Comparison of ENCODE assay signal across 1 cellular context in the genomic region with DNA sequence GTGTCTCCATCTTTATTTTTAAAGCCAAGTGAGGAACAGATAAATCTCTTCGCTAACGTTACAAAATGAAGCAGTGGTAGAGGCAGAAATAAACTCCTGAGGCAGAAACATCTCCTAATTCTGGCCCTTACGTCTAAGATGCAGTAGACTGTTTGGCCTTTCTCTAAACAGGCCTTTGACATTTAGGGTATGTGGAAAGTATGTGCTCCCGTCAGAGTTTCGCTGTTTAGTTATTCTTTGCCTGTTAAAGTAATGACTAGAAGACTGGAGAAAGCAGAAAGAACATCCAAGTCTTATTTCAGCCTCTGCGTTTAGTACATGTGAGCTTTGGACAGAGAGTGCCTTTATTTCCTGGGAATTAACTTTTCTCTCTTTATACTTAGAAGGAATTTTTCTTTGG.
TF ChIP-seq lines count a peak whose summit lies in the region.

No MANE protein-coding gene starts in this region.

TF ChIP-seq in GM23338, 12 proteins besides CTCF, POLR2A, EP300 and RAD21:
- TF ChIP-seq STAT1 (IDR thresholded peaks at IDR 0.05; ENCODE audit: unreplicated experiment) (no peak), EZH2phosphoT487 (IDR thresholded peaks at IDR 0.05; ENCODE audit: unreplicated experiment) (no peak), EZH2 (IDR thresholded peaks at IDR 0.05; ENCODE audit: low read depth, unreplicated experiment) (no peak), ZNF331 (CRISPR knock-in tag; IDR thresholded peaks at IDR 0.05; ENCODE audit: low read depth) (no peak), ETS1 (IDR thresholded peaks at IDR 0.05) (no peak), JUNB (IDR thresholded peaks at IDR 0.05; ENCODE audit: unreplicated experiment) (no peak), CREB1 (CRISPR knock-in tag; IDR thresholded peaks at IDR 0.05; ENCODE audit: low read depth) (no peak), ZNF114 (CRISPR knock-in tag; IDR thresholded peaks at IDR 0.05) (no peak), POLR2AphosphoS5 (IDR thresholded peaks at IDR 0.05; ENCODE audit: low read depth) (no peak)
- TF ChIP-seq, protein P1, sequence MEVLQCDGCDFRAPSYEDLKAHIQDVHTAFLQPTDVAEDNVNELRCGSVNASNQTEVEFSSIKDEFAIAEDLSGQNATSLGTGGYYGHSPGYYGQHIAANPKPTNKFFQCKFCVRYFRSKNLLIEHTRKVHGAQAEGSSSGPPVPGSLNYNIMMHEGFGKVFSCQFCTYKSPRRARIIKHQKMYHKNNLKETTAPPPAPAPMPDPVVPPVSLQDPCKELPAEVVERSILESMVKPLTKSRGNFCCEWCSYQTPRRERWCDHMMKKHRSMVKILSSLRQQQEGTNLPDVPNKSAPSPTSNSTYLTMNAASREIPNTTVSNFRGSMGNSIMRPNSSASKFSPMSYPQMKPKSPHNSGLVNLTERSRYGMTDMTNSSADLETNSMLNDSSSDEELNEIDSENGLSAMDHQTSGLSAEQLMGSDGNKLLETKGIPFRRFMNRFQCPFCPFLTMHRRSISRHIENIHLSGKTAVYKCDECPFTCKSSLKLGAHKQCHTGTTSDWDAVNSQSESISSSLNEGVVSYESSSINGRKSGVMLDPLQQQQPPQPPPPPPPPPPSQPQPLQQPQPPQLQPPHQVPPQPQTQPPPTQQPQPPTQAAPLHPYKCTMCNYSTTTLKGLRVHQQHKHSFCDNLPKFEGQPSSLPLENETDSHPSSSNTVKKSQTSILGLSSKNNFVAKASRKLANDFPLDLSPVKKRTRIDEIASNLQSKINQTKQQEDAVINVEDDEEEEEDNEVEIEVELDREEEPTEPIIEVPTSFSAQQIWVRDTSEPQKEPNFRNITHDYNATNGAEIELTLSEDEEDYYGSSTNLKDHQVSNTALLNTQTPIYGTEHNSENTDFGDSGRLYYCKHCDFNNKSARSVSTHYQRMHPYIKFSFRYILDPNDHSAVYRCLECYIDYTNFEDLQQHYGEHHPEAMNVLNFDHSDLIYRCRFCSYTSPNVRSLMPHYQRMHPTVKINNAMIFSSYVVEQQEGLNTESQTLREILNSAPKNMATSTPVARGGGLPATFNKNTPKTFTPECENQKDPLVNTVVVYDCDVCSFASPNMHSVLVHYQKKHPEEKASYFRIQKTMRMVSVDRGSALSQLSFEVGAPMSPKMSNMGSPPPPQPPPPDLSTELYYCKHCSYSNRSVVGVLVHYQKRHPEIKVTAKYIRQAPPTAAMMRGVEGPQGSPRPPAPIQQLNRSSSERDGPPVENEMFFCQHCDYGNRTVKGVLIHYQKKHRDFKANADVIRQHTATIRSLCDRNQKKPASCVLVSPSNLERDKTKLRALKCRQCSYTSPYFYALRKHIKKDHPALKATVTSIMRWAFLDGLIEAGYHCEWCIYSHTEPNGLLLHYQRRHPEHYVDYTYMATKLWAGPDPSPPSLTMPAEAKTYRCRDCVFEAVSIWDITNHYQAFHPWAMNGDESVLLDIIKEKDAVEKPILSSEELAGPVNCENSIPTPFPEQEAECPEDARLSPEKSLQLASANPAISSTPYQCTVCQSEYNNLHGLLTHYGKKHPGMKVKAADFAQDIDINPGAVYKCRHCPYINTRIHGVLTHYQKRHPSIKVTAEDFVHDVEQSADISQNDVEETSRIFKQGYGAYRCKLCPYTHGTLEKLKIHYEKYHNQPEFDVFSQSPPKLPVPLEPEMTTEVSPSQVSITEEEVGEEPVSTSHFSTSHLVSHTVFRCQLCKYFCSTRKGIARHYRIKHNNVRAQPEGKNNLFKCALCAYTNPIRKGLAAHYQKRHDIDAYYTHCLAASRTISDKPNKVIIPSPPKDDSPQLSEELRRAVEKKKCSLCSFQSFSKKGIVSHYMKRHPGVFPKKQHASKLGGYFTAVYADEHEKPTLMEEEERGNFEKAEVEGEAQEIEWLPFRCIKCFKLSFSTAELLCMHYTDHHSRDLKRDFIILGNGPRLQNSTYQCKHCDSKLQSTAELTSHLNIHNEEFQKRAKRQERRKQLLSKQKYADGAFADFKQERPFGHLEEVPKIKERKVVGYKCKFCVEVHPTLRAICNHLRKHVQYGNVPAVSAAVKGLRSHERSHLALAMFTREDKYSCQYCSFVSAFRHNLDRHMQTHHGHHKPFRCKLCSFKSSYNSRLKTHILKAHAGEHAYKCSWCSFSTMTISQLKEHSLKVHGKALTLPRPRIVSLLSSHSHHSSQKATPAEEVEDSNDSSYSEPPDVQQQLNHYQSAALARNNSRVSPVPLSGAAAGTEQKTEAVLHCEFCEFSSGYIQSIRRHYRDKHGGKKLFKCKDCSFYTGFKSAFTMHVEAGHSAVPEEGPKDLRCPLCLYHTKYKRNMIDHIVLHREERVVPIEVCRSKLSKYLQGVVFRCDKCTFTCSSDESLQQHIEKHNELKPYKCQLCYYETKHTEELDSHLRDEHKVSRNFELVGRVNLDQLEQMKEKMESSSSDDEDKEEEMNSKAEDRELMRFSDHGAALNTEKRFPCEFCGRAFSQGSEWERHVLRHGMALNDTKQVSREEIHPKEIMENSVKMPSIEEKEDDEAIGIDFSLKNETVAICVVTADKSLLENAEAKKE (CRISPR knock-in tag; IDR thresholded peaks at IDR 0.05), result no peak
- TF ChIP-seq, protein P2, sequence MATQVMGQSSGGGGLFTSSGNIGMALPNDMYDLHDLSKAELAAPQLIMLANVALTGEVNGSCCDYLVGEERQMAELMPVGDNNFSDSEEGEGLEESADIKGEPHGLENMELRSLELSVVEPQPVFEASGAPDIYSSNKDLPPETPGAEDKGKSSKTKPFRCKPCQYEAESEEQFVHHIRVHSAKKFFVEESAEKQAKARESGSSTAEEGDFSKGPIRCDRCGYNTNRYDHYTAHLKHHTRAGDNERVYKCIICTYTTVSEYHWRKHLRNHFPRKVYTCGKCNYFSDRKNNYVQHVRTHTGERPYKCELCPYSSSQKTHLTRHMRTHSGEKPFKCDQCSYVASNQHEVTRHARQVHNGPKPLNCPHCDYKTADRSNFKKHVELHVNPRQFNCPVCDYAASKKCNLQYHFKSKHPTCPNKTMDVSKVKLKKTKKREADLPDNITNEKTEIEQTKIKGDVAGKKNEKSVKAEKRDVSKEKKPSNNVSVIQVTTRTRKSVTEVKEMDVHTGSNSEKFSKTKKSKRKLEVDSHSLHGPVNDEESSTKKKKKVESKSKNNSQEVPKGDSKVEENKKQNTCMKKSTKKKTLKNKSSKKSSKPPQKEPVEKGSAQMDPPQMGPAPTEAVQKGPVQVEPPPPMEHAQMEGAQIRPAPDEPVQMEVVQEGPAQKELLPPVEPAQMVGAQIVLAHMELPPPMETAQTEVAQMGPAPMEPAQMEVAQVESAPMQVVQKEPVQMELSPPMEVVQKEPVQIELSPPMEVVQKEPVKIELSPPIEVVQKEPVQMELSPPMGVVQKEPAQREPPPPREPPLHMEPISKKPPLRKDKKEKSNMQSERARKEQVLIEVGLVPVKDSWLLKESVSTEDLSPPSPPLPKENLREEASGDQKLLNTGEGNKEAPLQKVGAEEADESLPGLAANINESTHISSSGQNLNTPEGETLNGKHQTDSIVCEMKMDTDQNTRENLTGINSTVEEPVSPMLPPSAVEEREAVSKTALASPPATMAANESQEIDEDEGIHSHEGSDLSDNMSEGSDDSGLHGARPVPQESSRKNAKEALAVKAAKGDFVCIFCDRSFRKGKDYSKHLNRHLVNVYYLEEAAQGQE (IDR thresholded peaks at IDR 0.05; ENCODE audit: unreplicated experiment), result no peak
